In genomic region chr16:86186361-86186760, GRCh38 we compare ENCODE assay signal across 25 cellular contexts.
"Had no signal": no experiment of that assay in that cellular context is flagged by ENCODE, and none has a peak within 500 bp of the region (broad histone marks: within the 10 kb centered on the region; RNA-seq: fewer than 3 reads in every experiment).

No MANE protein-coding gene starts in this region.

- H3K9me3 ChIP-seq: stomach, suprapubic skin, testis, thoracic aorta, thyroid gland, tibial artery, transverse colon, uterus, vagina had no signal

- H3K4me3 ChIP-seq: stomach, suprapubic skin, testis, thoracic aorta, thyroid gland, tibial artery, tibial nerve, transverse colon, uterus, vagina had no signal

- H3K27me3 ChIP-seq: testis, thyroid gland, uterus, vagina had no signal

- ATAC-seq: stimulated activated effector memory CD8-positive, alpha-beta T cell treated with anti-CD3 and anti-CD28 coated beads, Interleukin-12 subunit alpha, Interleukin-12 subunit beta, amount 100 ng/mL, for 72 hours; stimulated activated memory B cell treated with anti-CD40 and anti-IgM and Interleukin-4, amounts not matched to agents 10 μg/mL and 1 μg/mL and 100 μg/mL, for 72 hours; stimulated activated naive B cell treated with anti-CD40 and anti-IgM and Interleukin-4, amounts not matched to agents 10 μg/mL and 1 μg/mL and 100 μg/mL, for 72 hours; stimulated activated naive CD8-positive, alpha-beta T cell treated with anti-CD3 and anti-CD28 coated beads, Interleukin-15, amount 100 ng/mL, for 72 hours; stimulated activated naive CD8-positive, alpha-beta T cell treated with anti-CD3 and anti-CD28 coated beads, Interleukin-15, Interleukin-2, amounts not matched to agents 100 U/mL and 50 U/mL, for 24 hours had no signal

- DNase-seq: stimulated activated CD4-positive, alpha-beta T cell treated with anti-CD3 and anti-CD28 coated beads, Interleukin-2, amount 100 ng/mL, for 24 hours; stimulated activated CD4-positive, alpha-beta T cell treated with anti-CD3 and anti-CD28 coated beads, Interleukin-2, amount 100 ng/mL, for 48 hours; stimulated activated CD4-positive, alpha-beta T cell treated with anti-CD3 and anti-CD28 coated beads, Interleukin-4, amount 100 ng/mL, for 1 hour; stimulated activated CD4-positive, alpha-beta T cell treated with anti-CD3 and anti-CD28 coated beads, Interleukin-4, amount 100 ng/mL, for 24 hours; stimulated activated CD4-positive, alpha-beta T cell treated with anti-CD3 and anti-CD28 coated beads, Interleukin-4, amount 100 ng/mL, for 4 hours; stimulated activated CD8-positive, alpha-beta memory T cell treated with anti-CD3 and anti-CD28 coated beads, Interleukin-4, amount 100 ng/mL, for 48 hours; stimulated activated naive B cell treated with anti-CD40 and anti-IgM and Interleukin-4, amounts not matched to agents 10 μg/mL and 1 μg/mL and 100 μg/mL, for 72 hours; stimulated activated naive CD4-positive, alpha-beta T cell; stimulated activated naive CD4-positive, alpha-beta T cell treated with Interleukin-2 at 50 U/mL for 16 hours; stimulated activated naive CD8-positive, alpha-beta T cell treated with anti-CD3 and anti-CD28 coated beads, Interleukin-15, amount 100 ng/mL, for 72 hours; stimulated activated naive CD8-positive, alpha-beta T cell treated with anti-CD3 and anti-CD28 coated beads, Interleukin-15, Interleukin-2, amounts not matched to agents 100 U/mL and 50 U/mL, for 24 hours; stomach; substantia nigra; testis; thyroid gland; tibial artery; transverse colon; trophoblast cell; uterus had no signal

- H3K4me1 ChIP-seq: stomach, suprapubic skin, testis, thyroid gland, tibial artery, tibial nerve, transverse colon, uterus, vagina had no signal

- H3K36me3 ChIP-seq: stomach, suprapubic skin, thoracic aorta, thyroid gland, tibial artery, tibial nerve, transverse colon, uterus, vagina had no signal

- H3K27ac ChIP-seq: stomach, suprapubic skin, testis, thoracic aorta, thyroid gland, tibial artery, tibial nerve, transverse colon, uterus, vagina had no signal
